ENCODE assay signal across 10 cellular contexts in genomic region chr2:25821225-25822056, GRCh38. TPM values are rescaled to one million over a fixed set of nuclear protein-coding genes. Genes with fewer than 3 reads are reported as not detected.
A peak's percentile ranks its signal among the peaks of the same experiment; 100 is the strongest.
DNase-seq lines count a peak whose midpoint lies in the region; ATAC-seq and TF ChIP-seq lines count a peak whose summit lies in the region.
"Had no signal": no experiment of that assay in that cellular context is flagged by ENCODE, and none has a peak within 500 bp of the region (broad histone marks: within the 10 kb centered on the region; RNA-seq: fewer than 3 reads in every experiment).

No MANE protein-coding gene starts in this region.

- H3K4me3 Mint-ChIP-seq in activated T-helper 17 cell treated with anti-CD3 and anti-CD28 coated beads, Interleukin-2, amount 50 U/mL, for 72 hours = peak overlapping the region; percentile 76
- H3K4me3 Mint-ChIP-seq in glutamatergic neuron (ENCODE audit: unreplicated experiment) (peak overlapping the region; percentile 6), type B pancreatic cell (peak overlapping the region; percentile 44)

- TF ChIP-seq CTCF in left ventricle myocardium inferior (IDR thresholded peaks at IDR 0.05; ENCODE audit: borderline replicate concordance) = no peak
- no peak for TF ChIP-seq CTCF in glutamatergic neuron (IDR thresholded peaks at IDR 0.05; ENCODE audit: partially characterized antibody, unreplicated experiment)
- TF ChIP-seq CTCF in type B pancreatic cell (conservative IDR thresholded peaks at IDR 0.05) = no peak

- ATAC-seq in Right ventricle myocardium superior (ENCODE audit: poor library complexity) (no peak), HG03108 (IDR thresholded peaks at IDR 0.05; ENCODE audit: unreplicated experiment) (no peak), GM18511 (IDR thresholded peaks at IDR 0.05; ENCODE audit: unreplicated experiment) (no peak), GM18858 (IDR thresholded peaks at IDR 0.05; ENCODE audit: unreplicated experiment) (no peak)
- ATAC-seq in activated T-helper 17 cell treated with anti-CD3 and anti-CD28 coated beads, Interleukin-2, amount 50 U/mL, for 72 hours (replicated peaks) = no peak

- no peaks in the 10 kb centered on the region for H3K9me3 ChIP-seq in left ventricle myocardium inferior (replicated peaks)
- H3K9me3 ChIP-seq: transverse colon had no signal

- peak overlapping the region; percentile 50 for H3K4me3 ChIP-seq in left ventricle myocardium inferior
- H3K4me3 ChIP-seq: transverse colon had no signal

- H3K4me1 ChIP-seq in left ventricle myocardium inferior = peaks cover 6% of the 10 kb centered on the region
- H3K4me1 ChIP-seq: transverse colon had no signal

- H3K27ac ChIP-seq in left ventricle myocardium inferior (replicated peaks) = no peak overlapping the region
- H3K27ac ChIP-seq: transverse colon had no signal

- no peaks in the 10 kb centered on the region for H3K9me3 Mint-ChIP-seq in activated T-helper 17 cell treated with anti-CD3 and anti-CD28 coated beads, Interleukin-2, amount 50 U/mL, for 72 hours
- H3K9me3 Mint-ChIP-seq in glutamatergic neuron (ENCODE audit: unreplicated experiment) (no peaks in the 10 kb centered on the region), type B pancreatic cell (no peaks in the 10 kb centered on the region)

- H3K4me1 Mint-ChIP-seq in activated T-helper 17 cell treated with anti-CD3 and anti-CD28 coated beads, Interleukin-2, amount 50 U/mL, for 72 hours = peaks cover 39% of the 10 kb centered on the region
- H3K4me1 Mint-ChIP-seq in glutamatergic neuron (ENCODE audit: low read depth, unreplicated experiment) (peaks cover 3% of the 10 kb centered on the region), type B pancreatic cell (ENCODE audit: unreplicated experiment) (peaks cover 4% of the 10 kb centered on the region)

- H3K27me3 Mint-ChIP-seq in activated T-helper 17 cell treated with anti-CD3 and anti-CD28 coated beads, Interleukin-2, amount 50 U/mL, for 72 hours = no peaks in the 10 kb centered on the region
- no peaks in the 10 kb centered on the region for H3K27me3 Mint-ChIP-seq in glutamatergic neuron (ENCODE audit: unreplicated experiment)
- H3K27me3 Mint-ChIP-seq in type B pancreatic cell = no peaks in the 10 kb centered on the region

- H3K36me3 Mint-ChIP-seq in activated T-helper 17 cell treated with anti-CD3 and anti-CD28 coated beads, Interleukin-2, amount 50 U/mL, for 72 hours (ENCODE audit: low read depth) = peaks cover 19% of the 10 kb centered on the region
- no peaks in the 10 kb centered on the region for H3K36me3 Mint-ChIP-seq in glutamatergic neuron (ENCODE audit: unreplicated experiment)
- peaks cover 4% of the 10 kb centered on the region for H3K36me3 Mint-ChIP-seq in type B pancreatic cell

- intact Hi-C loops in left ventricle myocardium inferior (cut with micrococcal nuclease) (no loop called here), Right ventricle myocardium superior (cut with DNase I) (no loop called here)

- DNase-seq in left ventricle myocardium inferior = no peak
- no peak for DNase-seq in Right ventricle myocardium superior
- no peak for DNase-seq in glutamatergic neuron
- DNase-seq in type B pancreatic cell (ENCODE audit: extremely low spot score, unreplicated experiment) = no peak
- DNase-seq: NCI-H1436 treated with DMSO at 0.1 percent for 48 hours had no signal

- peak overlapping the region; percentile 80 for H3K27ac Mint-ChIP-seq in activated T-helper 17 cell treated with anti-CD3 and anti-CD28 coated beads, Interleukin-2, amount 50 U/mL, for 72 hours
- H3K27ac Mint-ChIP-seq in glutamatergic neuron (ENCODE audit: unreplicated experiment) = no peak overlapping the region
- peak overlapping the region; percentile 26 for H3K27ac Mint-ChIP-seq in type B pancreatic cell

- H3K27me3 ChIP-seq in left ventricle myocardium inferior (ENCODE audit: low read depth) = no peaks in the 10 kb centered on the region
- H3K27me3 ChIP-seq: transverse colon had no signal

- no peaks in the 10 kb centered on the region for H3K36me3 ChIP-seq in left ventricle myocardium inferior
- H3K36me3 ChIP-seq: transverse colon had no signal

RNA-seq across cellular contexts. Expression of gene ASXL2, which starts 56.8 kb away (rescaled TPM):
- total RNA-seq in left ventricle myocardium inferior = 19.1 TPM
- total RNA-seq in Right ventricle myocardium superior = 21.3 TPM
- 10 to 100 TPM; 28.5 to 37.1 TPM for total RNA-seq in activated T-helper 17 cell treated with anti-CD3 and anti-CD28 coated beads, Interleukin-2, amount 50 U/mL, for 72 hours
- total RNA-seq in glutamatergic neuron (ENCODE audit: unreplicated experiment) = 19.9 TPM
- total RNA-seq in type B pancreatic cell (ENCODE audit: low replicate concordance) = 29.2 and 32.3 TPM in 2 replicates

Comparison
In these comparisons a context has a peak if more than half of its experiments do, and no peak if none do; other contexts are left out.
1. H3K4me3 Mint-ChIP-seq: peak in every context shown above with its lines; median percentile 76 in activated T-helper 17 cell treated with anti-CD3 and anti-CD28 coated beads, Interleukin-2, amount 50 U/mL, for 72 hours; 44 in type B pancreatic cell; 6 in glutamatergic neuron.